In the genomic region with DNA sequence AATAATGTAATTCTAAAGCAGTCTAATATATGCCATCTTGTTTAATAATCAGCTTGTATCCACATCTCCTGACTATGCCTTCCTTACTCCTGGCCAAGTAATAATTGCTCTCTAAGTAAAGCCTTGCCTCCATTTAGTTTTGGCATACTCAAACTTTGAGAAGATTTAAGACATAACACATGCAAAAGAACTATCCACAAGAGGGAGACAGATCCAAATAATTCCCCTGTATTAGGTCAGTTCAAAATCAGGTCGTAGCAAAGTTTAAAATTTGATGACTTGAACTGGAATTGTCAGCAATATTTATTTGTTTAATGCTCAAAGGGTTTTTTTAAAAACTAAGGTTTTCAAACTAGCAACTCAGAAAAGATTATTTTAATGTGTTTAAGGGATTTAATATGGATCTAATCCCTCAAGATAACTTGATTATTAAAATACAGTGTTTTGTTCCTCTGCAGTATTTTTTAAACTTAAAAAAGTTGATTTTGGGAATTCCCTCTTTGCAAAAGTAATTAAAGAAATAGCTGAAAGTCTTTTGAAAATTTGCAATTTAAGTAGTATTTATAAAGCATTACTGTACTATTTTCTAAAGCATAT, we compare ENCODE assay signal across 8 cellular contexts.
A peak's percentile ranks its signal among the peaks of the same experiment; 100 is the strongest.
DNase-seq lines count a peak whose midpoint lies in the region; ATAC-seq and TF ChIP-seq lines count a peak whose summit lies in the region.

No MANE protein-coding gene starts in this region.

- peaks cover 5% of the 10 kb centered on the region for H3K4me1 ChIP-seq in mucosa of descending colon (ENCODE audit: low read depth)

- H3K27ac Mint-ChIP-seq in activated naive CD4-positive, alpha-beta T cell treated with anti-CD3 and anti-CD28 coated beads, Interleukin-2, amount 10 ng/mL, durations not matched to agents 7 days and 5 days: no peak overlapping the region

- intact Hi-C loops in mucosa of descending colon (cut with DNase I, micrococcal nuclease): no loop called here

- no peaks in the 10 kb centered on the region for H3K9me3 ChIP-seq in mucosa of descending colon

- TF ChIP-seq CTCF in cardiac fibroblast (IDR thresholded peaks at IDR 0.05; ENCODE audit: low read depth, low read length): peak; percentile 53
- TF ChIP-seq CTCF in mucosa of descending colon (IDR thresholded peaks at IDR 0.05): peak; percentile 41

- H3K4me1 Mint-ChIP-seq in activated naive CD4-positive, alpha-beta T cell treated with anti-CD3 and anti-CD28 coated beads, Interleukin-2, amount 10 ng/mL, durations not matched to agents 7 days and 5 days: no peaks in the 10 kb centered on the region
- H3K4me1 Mint-ChIP-seq in activated T-cell treated with anti-CD3 and anti-CD28 coated beads, Interleukin-2, amount 50 U/mL, for 4 hours (ENCODE audit: low read depth): no peaks in the 10 kb centered on the region

- no peaks in the 10 kb centered on the region for H3K27me3 Mint-ChIP-seq in activated naive CD4-positive, alpha-beta T cell treated with anti-CD3 and anti-CD28 coated beads, Interleukin-2, amount 10 ng/mL, durations not matched to agents 7 days and 5 days
- H3K27me3 Mint-ChIP-seq in activated T-cell treated with anti-CD3 and anti-CD28 coated beads, Interleukin-2, amount 50 U/mL, for 4 hours (ENCODE audit: low read depth): no peaks in the 10 kb centered on the region

- ATAC-seq in mucosa of descending colon (no peak), HG03457 (IDR thresholded peaks at IDR 0.05; ENCODE audit: unreplicated experiment) (no peak), GM21447 (IDR thresholded peaks at IDR 0.05; ENCODE audit: unreplicated experiment) (no peak)
- no peak for ATAC-seq in activated T-cell treated with anti-CD3 and anti-CD28 coated beads, Interleukin-2, amount 50 U/mL, for 4 hours

- CTCF ChIA-PET in activated naive CD4-positive, alpha-beta T cell treated with anti-CD3 and anti-CD28 coated beads, Interleukin-2, amount 10 ng/mL, durations not matched to agents 7 days and 5 days (lab: Charles Lee): interaction anchor here (0.6 kb wide), 1 partner anchor 80 kb away, joined by 3 read pairs; no protein-coding TSS in a partner anchor

- no peaks in the 10 kb centered on the region for H3K9me3 Mint-ChIP-seq in activated naive CD4-positive, alpha-beta T cell treated with anti-CD3 and anti-CD28 coated beads, Interleukin-2, amount 10 ng/mL, durations not matched to agents 7 days and 5 days
- no peaks in the 10 kb centered on the region for H3K9me3 Mint-ChIP-seq in activated T-cell treated with anti-CD3 and anti-CD28 coated beads, Interleukin-2, amount 50 U/mL, for 4 hours

- H3K4me3 Mint-ChIP-seq in activated naive CD4-positive, alpha-beta T cell treated with anti-CD3 and anti-CD28 coated beads, Interleukin-2, amount 10 ng/mL, durations not matched to agents 7 days and 5 days: no peak overlapping the region
- no peak overlapping the region for H3K4me3 Mint-ChIP-seq in activated T-cell treated with anti-CD3 and anti-CD28 coated beads, Interleukin-2, amount 50 U/mL, for 4 hours

- DNase-seq in GM04504 (ENCODE audit: low read depth) (peak; percentile 43), NCI-H1105 (lab: John Stamatoyannopoulos, UW) (peak; percentile 23), cardiac fibroblast (ENCODE audit: low read depth in 2 of 2) (peak; percentile 77 to 82), mucosa of descending colon (no peak)
- no peak for DNase-seq in activated naive CD4-positive, alpha-beta T cell treated with anti-CD3 and anti-CD28 coated beads, Interleukin-2, amount 10 ng/mL, durations not matched to agents 7 days and 5 days
- DNase-seq in activated T-cell treated with anti-CD3 and anti-CD28 coated beads, Interleukin-2, amount 50 U/mL, for 4 hours: no peak

- H3K36me3 ChIP-seq in mucosa of descending colon (ENCODE audit: low read depth): no peaks in the 10 kb centered on the region

- H3K4me3 ChIP-seq in cardiac fibroblast (replicated peaks in 1 of 2; ENCODE audit: low read depth in 2 of 2, low read length in 2 of 2) (no peak overlapping the region), mucosa of descending colon (no peak overlapping the region)

- H3K36me3 Mint-ChIP-seq in activated naive CD4-positive, alpha-beta T cell treated with anti-CD3 and anti-CD28 coated beads, Interleukin-2, amount 10 ng/mL, durations not matched to agents 7 days and 5 days: no peaks in the 10 kb centered on the region
- no peaks in the 10 kb centered on the region for H3K36me3 Mint-ChIP-seq in activated T-cell treated with anti-CD3 and anti-CD28 coated beads, Interleukin-2, amount 50 U/mL, for 4 hours (ENCODE audit: insufficient read depth)

Comparison
In these comparisons a context has a peak if more than half of its experiments do, and no peak if none do; other contexts are left out.
1. DNase-seq: peak in GM04504 (single experiment), NCI-H1105 (single experiment) and cardiac fibroblast (2 of 2); none in mucosa of descending colon (0 of 3), activated naive CD4-positive, alpha-beta T cell treated with anti-CD3 and anti-CD28 coated beads, Interleukin-2, amount 10 ng/mL, durations not matched to agents 7 days and 5 days (single experiment) and activated T-cell treated with anti-CD3 and anti-CD28 coated beads, Interleukin-2, amount 50 U/mL, for 4 hours (single experiment).